In the genomic region with DNA sequence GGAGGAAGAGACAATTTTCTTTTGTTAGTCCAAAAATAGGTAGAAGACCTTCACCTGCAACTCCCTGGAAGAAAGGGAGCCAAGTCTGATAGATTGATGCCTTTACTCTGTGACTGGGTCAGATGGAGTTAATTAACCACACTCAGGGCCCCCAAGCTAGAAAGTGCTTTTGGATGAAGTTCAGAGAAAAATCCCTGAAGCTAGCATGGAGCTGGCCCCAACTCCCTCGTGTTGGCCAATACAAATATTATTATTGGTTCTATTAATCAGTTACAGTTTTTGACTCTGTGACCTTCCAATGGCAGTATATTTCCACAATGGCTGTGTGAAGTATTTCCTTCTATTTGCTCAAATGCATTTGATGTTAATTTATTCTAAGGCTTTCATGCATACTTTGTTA, we compare ENCODE assay signal across 20 cellular contexts.
A peak's percentile ranks its signal among the peaks of the same experiment; 100 is the strongest.
DNase-seq lines count a peak whose midpoint lies in the region; ATAC-seq and TF ChIP-seq lines count a peak whose summit lies in the region.
"Had no signal": no experiment of that assay in that cellular context is flagged by ENCODE, and none has a peak within 500 bp of the region (broad histone marks: within the 10 kb centered on the region; RNA-seq: fewer than 3 reads in every experiment).

No MANE protein-coding gene starts in this region.

- no peaks in the 10 kb centered on the region; the same call in 2 of the 3 replicates for H3K36me3 Mint-ChIP-seq in GM23338 (ENCODE audit: low read depth)
- H3K36me3 Mint-ChIP-seq in nephron (ENCODE audit: low read depth) = peaks cover 8% of the 10 kb centered on the region
- no peaks in the 10 kb centered on the region for H3K36me3 Mint-ChIP-seq in nephron progenitor cell (ENCODE audit: low read depth)
- H3K36me3 Mint-ChIP-seq: CD4-positive, CD25-positive, alpha-beta regulatory T cell; CD8-positive, alpha-beta T cell had no signal

- H3K27me3 ChIP-seq in GM23338 (ENCODE audit: insufficient read depth) = no peaks in the 10 kb centered on the region
- H3K27me3 ChIP-seq in body of pancreas = no peaks in the 10 kb centered on the region
- H3K27me3 ChIP-seq: BLaER1 had no signal

- H3K9me3 ChIP-seq in body of pancreas = no peaks in the 10 kb centered on the region
- H3K9me3 ChIP-seq: BLaER1, Caco-2, HAP-1 had no signal

- H3K4me3 ChIP-seq in GM23338 (no peak overlapping the region), body of pancreas (no peak overlapping the region)
- H3K4me3 ChIP-seq: BLaER1, HAP-1 had no signal

- TF ChIP-seq CTCF in GM23338 (conservative IDR thresholded peaks at IDR 0.05; ENCODE audit: low read depth in 2 of 2) = no peak
- no peak for TF ChIP-seq CTCF in nephron (IDR thresholded peaks at IDR 0.05; ENCODE audit: unreplicated experiment in 3 of 3)
- no peak for TF ChIP-seq CTCF in nephron progenitor cell (IDR thresholded peaks at IDR 0.05)
- no peak for TF ChIP-seq CTCF in body of pancreas (IDR thresholded peaks at IDR 0.05)

- WGBS in body of pancreas, 2 donors = 0 to 5% methylated on average over 1 of the region's 1 CpG

- no peaks in the 10 kb centered on the region for H4K20me1 ChIP-seq in GM23338 (replicated peaks; ENCODE audit: insufficient read depth)
- H4K20me1 ChIP-seq: BLaER1 had no signal

- ATAC-seq in GM23338 = no peak
- ATAC-seq in HG03159 (IDR thresholded peaks at IDR 0.05; ENCODE audit: unreplicated experiment) = no peak
- ATAC-seq in body of pancreas = no peak
- ATAC-seq: CD8-positive, alpha-beta T cell had no signal

- H3K36me3 ChIP-seq in GM23338 (ENCODE audit: insufficient read depth) (no peaks in the 10 kb centered on the region), body of pancreas (replicated peaks in 1 of 2; ENCODE audit: insufficient read depth in 1 of 2, low read depth in 2 of 2) (no peaks in the 10 kb centered on the region)
- H3K36me3 ChIP-seq: BLaER1, HAP-1 had no signal

- DNase-seq in GM23338 (ENCODE audit: low spot score) = no peak
- DNase-seq in astrocyte of the hippocampus (ENCODE audit: low read depth, low spot score) = peak; percentile 7
- DNase-seq in kidney glomerular epithelial cell (lab: John Stamatoyannopoulos, UW) = peak; percentile 12
- DNase-seq in nephron progenitor cell = no peak
- no peak for DNase-seq in T-helper 9 cell
- no peak for DNase-seq in body of pancreas
- DNase-seq: Caco-2; CD4-positive, CD25-positive, alpha-beta regulatory T cell; CD8-positive, alpha-beta T cell; DMS153; DND-41; GOT3; HFFc6 had no signal

- H3K4me3 Mint-ChIP-seq in GM23338 (no peak overlapping the region), nephron (no peak overlapping the region), nephron progenitor cell (no peak overlapping the region)
- H3K4me3 Mint-ChIP-seq: B cell; CD4-positive, CD25-positive, alpha-beta regulatory T cell; CD8-positive, alpha-beta T cell; HFFc6 had no signal

- H3K4me1 Mint-ChIP-seq in GM23338 = no peaks in the 10 kb centered on the region
- peaks cover 22% of the 10 kb centered on the region for H3K4me1 Mint-ChIP-seq in nephron
- peaks cover 7% of the 10 kb centered on the region for H3K4me1 Mint-ChIP-seq in nephron progenitor cell
- H3K4me1 Mint-ChIP-seq: B cell; CD4-positive, CD25-positive, alpha-beta regulatory T cell had no signal

- peak overlapping the region; percentile 34; the same call in 1 of the 2 replicates for H2AFZ ChIP-seq in GM23338

- H3K4me1 ChIP-seq in GM23338 (ENCODE audit: insufficient read depth) = no peaks in the 10 kb centered on the region
- no peaks in the 10 kb centered on the region for H3K4me1 ChIP-seq in body of pancreas
- H3K4me1 ChIP-seq: BLaER1, Caco-2, HAP-1 had no signal

- no peak overlapping the region for H3K4me2 ChIP-seq in GM23338
- H3K4me2 ChIP-seq: BLaER1 had no signal

- H3K27ac ChIP-seq in GM23338 (ENCODE audit: low read depth) (no peak overlapping the region), body of pancreas (no peak overlapping the region)
- H3K27ac ChIP-seq: 22Rv1, BLaER1, C4-2B had no signal

- H3K27me3 Mint-ChIP-seq in GM23338 (ENCODE audit: insufficient read depth, low read depth, poor library complexity) (peaks cover 2% of the 10 kb centered on the region), nephron (ENCODE audit: low read depth) (no peaks in the 10 kb centered on the region), nephron progenitor cell (ENCODE audit: low read depth, poor library complexity) (no peaks in the 10 kb centered on the region)
- H3K27me3 Mint-ChIP-seq: B cell; CD4-positive, CD25-positive, alpha-beta regulatory T cell had no signal

- TF ChIP-seq POLR2A in body of pancreas (IDR thresholded peaks at IDR 0.05) = no peak

- H3K9me3 Mint-ChIP-seq in GM23338 = no peaks in the 10 kb centered on the region
- H3K9me3 Mint-ChIP-seq in nephron = peaks cover 5% of the 10 kb centered on the region
- peaks cover 9% of the 10 kb centered on the region for H3K9me3 Mint-ChIP-seq in nephron progenitor cell

- no peak overlapping the region for H3K27ac Mint-ChIP-seq in GM23338
- peak overlapping the region; percentile 77 to 85 (median 79) for H3K27ac Mint-ChIP-seq in nephron
- no peak overlapping the region for H3K27ac Mint-ChIP-seq in nephron progenitor cell
- H3K27ac Mint-ChIP-seq: B cell; CD4-positive, CD25-positive, alpha-beta regulatory T cell; CD8-positive, alpha-beta T cell; HFFc6 had no signal

- no peaks in the 10 kb centered on the region for H3F3A ChIP-seq in GM23338 (replicated peaks; ENCODE audit: low read depth)

- H3K9me2 ChIP-seq in GM23338 (ENCODE audit: insufficient read depth) = no peaks in the 10 kb centered on the region

- no peaks in the 10 kb centered on the region for H3K79me2 ChIP-seq in GM23338 (replicated peaks; ENCODE audit: insufficient read depth)

- intact Hi-C loops in body of pancreas (cut with DNase I) = no loop called here

TF ChIP-seq in GM23338, 12 proteins besides CTCF, POLR2A, EP300 and RAD21:
- no peak for TF ChIP-seq CREB1 (CRISPR knock-in tag; IDR thresholded peaks at IDR 0.05; ENCODE audit: low read depth)
- no peak for TF ChIP-seq ZNF331 (CRISPR knock-in tag; IDR thresholded peaks at IDR 0.05; ENCODE audit: low read depth)
- TF ChIP-seq, protein P1, sequence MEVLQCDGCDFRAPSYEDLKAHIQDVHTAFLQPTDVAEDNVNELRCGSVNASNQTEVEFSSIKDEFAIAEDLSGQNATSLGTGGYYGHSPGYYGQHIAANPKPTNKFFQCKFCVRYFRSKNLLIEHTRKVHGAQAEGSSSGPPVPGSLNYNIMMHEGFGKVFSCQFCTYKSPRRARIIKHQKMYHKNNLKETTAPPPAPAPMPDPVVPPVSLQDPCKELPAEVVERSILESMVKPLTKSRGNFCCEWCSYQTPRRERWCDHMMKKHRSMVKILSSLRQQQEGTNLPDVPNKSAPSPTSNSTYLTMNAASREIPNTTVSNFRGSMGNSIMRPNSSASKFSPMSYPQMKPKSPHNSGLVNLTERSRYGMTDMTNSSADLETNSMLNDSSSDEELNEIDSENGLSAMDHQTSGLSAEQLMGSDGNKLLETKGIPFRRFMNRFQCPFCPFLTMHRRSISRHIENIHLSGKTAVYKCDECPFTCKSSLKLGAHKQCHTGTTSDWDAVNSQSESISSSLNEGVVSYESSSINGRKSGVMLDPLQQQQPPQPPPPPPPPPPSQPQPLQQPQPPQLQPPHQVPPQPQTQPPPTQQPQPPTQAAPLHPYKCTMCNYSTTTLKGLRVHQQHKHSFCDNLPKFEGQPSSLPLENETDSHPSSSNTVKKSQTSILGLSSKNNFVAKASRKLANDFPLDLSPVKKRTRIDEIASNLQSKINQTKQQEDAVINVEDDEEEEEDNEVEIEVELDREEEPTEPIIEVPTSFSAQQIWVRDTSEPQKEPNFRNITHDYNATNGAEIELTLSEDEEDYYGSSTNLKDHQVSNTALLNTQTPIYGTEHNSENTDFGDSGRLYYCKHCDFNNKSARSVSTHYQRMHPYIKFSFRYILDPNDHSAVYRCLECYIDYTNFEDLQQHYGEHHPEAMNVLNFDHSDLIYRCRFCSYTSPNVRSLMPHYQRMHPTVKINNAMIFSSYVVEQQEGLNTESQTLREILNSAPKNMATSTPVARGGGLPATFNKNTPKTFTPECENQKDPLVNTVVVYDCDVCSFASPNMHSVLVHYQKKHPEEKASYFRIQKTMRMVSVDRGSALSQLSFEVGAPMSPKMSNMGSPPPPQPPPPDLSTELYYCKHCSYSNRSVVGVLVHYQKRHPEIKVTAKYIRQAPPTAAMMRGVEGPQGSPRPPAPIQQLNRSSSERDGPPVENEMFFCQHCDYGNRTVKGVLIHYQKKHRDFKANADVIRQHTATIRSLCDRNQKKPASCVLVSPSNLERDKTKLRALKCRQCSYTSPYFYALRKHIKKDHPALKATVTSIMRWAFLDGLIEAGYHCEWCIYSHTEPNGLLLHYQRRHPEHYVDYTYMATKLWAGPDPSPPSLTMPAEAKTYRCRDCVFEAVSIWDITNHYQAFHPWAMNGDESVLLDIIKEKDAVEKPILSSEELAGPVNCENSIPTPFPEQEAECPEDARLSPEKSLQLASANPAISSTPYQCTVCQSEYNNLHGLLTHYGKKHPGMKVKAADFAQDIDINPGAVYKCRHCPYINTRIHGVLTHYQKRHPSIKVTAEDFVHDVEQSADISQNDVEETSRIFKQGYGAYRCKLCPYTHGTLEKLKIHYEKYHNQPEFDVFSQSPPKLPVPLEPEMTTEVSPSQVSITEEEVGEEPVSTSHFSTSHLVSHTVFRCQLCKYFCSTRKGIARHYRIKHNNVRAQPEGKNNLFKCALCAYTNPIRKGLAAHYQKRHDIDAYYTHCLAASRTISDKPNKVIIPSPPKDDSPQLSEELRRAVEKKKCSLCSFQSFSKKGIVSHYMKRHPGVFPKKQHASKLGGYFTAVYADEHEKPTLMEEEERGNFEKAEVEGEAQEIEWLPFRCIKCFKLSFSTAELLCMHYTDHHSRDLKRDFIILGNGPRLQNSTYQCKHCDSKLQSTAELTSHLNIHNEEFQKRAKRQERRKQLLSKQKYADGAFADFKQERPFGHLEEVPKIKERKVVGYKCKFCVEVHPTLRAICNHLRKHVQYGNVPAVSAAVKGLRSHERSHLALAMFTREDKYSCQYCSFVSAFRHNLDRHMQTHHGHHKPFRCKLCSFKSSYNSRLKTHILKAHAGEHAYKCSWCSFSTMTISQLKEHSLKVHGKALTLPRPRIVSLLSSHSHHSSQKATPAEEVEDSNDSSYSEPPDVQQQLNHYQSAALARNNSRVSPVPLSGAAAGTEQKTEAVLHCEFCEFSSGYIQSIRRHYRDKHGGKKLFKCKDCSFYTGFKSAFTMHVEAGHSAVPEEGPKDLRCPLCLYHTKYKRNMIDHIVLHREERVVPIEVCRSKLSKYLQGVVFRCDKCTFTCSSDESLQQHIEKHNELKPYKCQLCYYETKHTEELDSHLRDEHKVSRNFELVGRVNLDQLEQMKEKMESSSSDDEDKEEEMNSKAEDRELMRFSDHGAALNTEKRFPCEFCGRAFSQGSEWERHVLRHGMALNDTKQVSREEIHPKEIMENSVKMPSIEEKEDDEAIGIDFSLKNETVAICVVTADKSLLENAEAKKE (CRISPR knock-in tag; IDR thresholded peaks at IDR 0.05) = no peak
- TF ChIP-seq JUNB (IDR thresholded peaks at IDR 0.05; ENCODE audit: unreplicated experiment) = no peak

Comparison
In these comparisons a context has a peak if more than half of its experiments do, and no peak if none do; other contexts are left out.
1. DNase-seq: peak in astrocyte of the hippocampus (single experiment) and kidney glomerular epithelial cell (single experiment); none in GM23338 (single experiment), nephron progenitor cell (single experiment), T-helper 9 cell (single experiment) and body of pancreas (0 of 4).
2. H3K27ac Mint-ChIP-seq: peak in nephron (3 of 3); none in GM23338 (single experiment) and nephron progenitor cell (single experiment).